Comparison of ENCODE assay signal across 14 cellular contexts in genomic region chr18:13530215-13530878, GRCh38.
DNase-seq lines count a peak whose midpoint lies in the region; ATAC-seq and TF ChIP-seq lines count a peak whose summit lies in the region.
"Had no signal": no experiment of that assay in that cellular context is flagged by ENCODE, and none has a peak within 500 bp of the region (broad histone marks: within the 10 kb centered on the region; RNA-seq: fewer than 3 reads in every experiment).

No MANE protein-coding gene starts in this region.

- H3K27me3 Mint-ChIP-seq in chondrocyte (ENCODE audit: low read depth) = no peaks in the 10 kb centered on the region
- no peaks in the 10 kb centered on the region for H3K27me3 Mint-ChIP-seq in activated naive CD4-positive, alpha-beta T cell treated with anti-CD3 and anti-CD28 coated beads, Interleukin-2, amount 10 ng/mL, durations not matched to agents 7 days and 5 days
- H3K27me3 Mint-ChIP-seq: activated CD4-positive, alpha-beta memory T cell treated with anti-CD3 and anti-CD28 coated beads for 36 hours; activated T-cell treated with anti-CD3 and anti-CD28 coated beads, Interleukin-2, amount 50 U/mL, for 24 hours; naive B cell had no signal

- ATAC-seq in thoracic aorta (ENCODE audit: insufficient number of reproducible peaks, low FRiP score, low read depth) = no peak
- no peak for ATAC-seq in HG02970 (IDR thresholded peaks at IDR 0.05; ENCODE audit: low FRiP score, unreplicated experiment)
- ATAC-seq in SK-N-SH treated with all-trans-retinoic acid at 6 μM for 48 hours = no peak; the same call in 2 of the 3 replicates
- ATAC-seq in GM21717 (IDR thresholded peaks at IDR 0.05; ENCODE audit: unreplicated experiment) = no peak

- H3K9me3 Mint-ChIP-seq in chondrocyte (ENCODE audit: low read depth) = no peaks in the 10 kb centered on the region
- no peaks in the 10 kb centered on the region for H3K9me3 Mint-ChIP-seq in activated naive CD4-positive, alpha-beta T cell treated with anti-CD3 and anti-CD28 coated beads, Interleukin-2, amount 10 ng/mL, durations not matched to agents 7 days and 5 days
- H3K9me3 Mint-ChIP-seq: activated CD4-positive, alpha-beta memory T cell treated with anti-CD3 and anti-CD28 coated beads for 36 hours; activated naive CD4-positive, alpha-beta T cell treated with anti-CD3 and anti-CD28 coated beads for 36 hours; activated T-cell treated with anti-CD3 and anti-CD28 coated beads, Interleukin-2, amount 50 U/mL, for 24 hours; naive B cell; T-helper 1 cell treated with Interleukin-12 subunit alpha and Interleukin-12 subunit beta and Interleukin-4 antibody, amounts not matched to agents 30 μg/mL and 1 μg/mL, for 36 hours had no signal

- H3K27me3 ChIP-seq in H7 (ENCODE audit: control insufficient read depth, insufficient read depth, low read length) = no peaks in the 10 kb centered on the region
- no peaks in the 10 kb centered on the region for H3K27me3 ChIP-seq in thoracic aorta (replicated peaks; ENCODE audit: insufficient read depth)

- no peaks in the 10 kb centered on the region for H3K36me3 ChIP-seq in H7 (replicated peaks; ENCODE audit: control insufficient read depth, insufficient read depth, low read length)
- H3K36me3 ChIP-seq in thoracic aorta = no peaks in the 10 kb centered on the region

- peaks cover 8 to 11% of the 10 kb centered on the region in 2 donors for H3K4me1 ChIP-seq in thoracic aorta (ENCODE audit: control insufficient read depth in 1 of 2, low read depth in 2 of 2)

- H3K36me3 Mint-ChIP-seq in chondrocyte (ENCODE audit: low read depth) = peaks cover 3% of the 10 kb centered on the region
- H3K36me3 Mint-ChIP-seq in activated naive CD4-positive, alpha-beta T cell treated with anti-CD3 and anti-CD28 coated beads, Interleukin-2, amount 10 ng/mL, durations not matched to agents 7 days and 5 days = peaks cover 5% of the 10 kb centered on the region
- H3K36me3 Mint-ChIP-seq: activated CD4-positive, alpha-beta memory T cell treated with anti-CD3 and anti-CD28 coated beads for 36 hours; naive B cell had no signal

- peaks cover 22% of the 10 kb centered on the region for H3K4me1 Mint-ChIP-seq in chondrocyte (ENCODE audit: low read depth)
- H3K4me1 Mint-ChIP-seq in activated naive CD4-positive, alpha-beta T cell treated with anti-CD3 and anti-CD28 coated beads, Interleukin-2, amount 10 ng/mL, durations not matched to agents 7 days and 5 days = peaks cover 16% of the 10 kb centered on the region

- no peaks in the 10 kb centered on the region for H3K9me3 ChIP-seq in thoracic aorta

- H3K4me3 ChIP-seq in H7 (ENCODE audit: insufficient read depth, low read depth, low read length) (no peak overlapping the region), thoracic aorta (peak overlapping the region; percentile 38)

- peak overlapping the region; percentile 49 to 62 for H3K27ac ChIP-seq in thoracic aorta

- H3K27ac Mint-ChIP-seq in chondrocyte (ENCODE audit: unreplicated experiment) = peak overlapping the region; percentile 66
- no peak overlapping the region for H3K27ac Mint-ChIP-seq in activated naive CD4-positive, alpha-beta T cell treated with anti-CD3 and anti-CD28 coated beads, Interleukin-2, amount 10 ng/mL, durations not matched to agents 7 days and 5 days
- H3K27ac Mint-ChIP-seq: activated CD4-positive, alpha-beta memory T cell treated with anti-CD3 and anti-CD28 coated beads for 36 hours; T-helper 1 cell treated with Interleukin-12 subunit alpha and Interleukin-12 subunit beta and Interleukin-4 antibody, amounts not matched to agents 30 μg/mL and 1 μg/mL, for 36 hours had no signal

- peak; percentile 43 for DNase-seq in H7
- DNase-seq in chondrocyte (ENCODE audit: low spot score) = no peak
- peak; percentile 35 for DNase-seq in mesenteric fat pad (ENCODE audit: low spot score)
- no peak for DNase-seq in thoracic aorta (ENCODE audit: low spot score)
- DNase-seq in activated naive CD4-positive, alpha-beta T cell treated with anti-CD3 and anti-CD28 coated beads, Interleukin-2, amount 10 ng/mL, durations not matched to agents 7 days and 5 days = no peak
- DNase-seq: activated T-cell treated with anti-CD3 and anti-CD28 coated beads, Interleukin-2, amount 50 U/mL, for 24 hours; naive B cell; stimulated activated CD8-positive, alpha-beta memory T cell treated with anti-CD3 and anti-CD28 coated beads, Interleukin-4, amount 100 ng/mL, for 48 hours had no signal

- no peak overlapping the region for H3K4me3 Mint-ChIP-seq in chondrocyte (ENCODE audit: unreplicated experiment)
- no peak overlapping the region for H3K4me3 Mint-ChIP-seq in activated naive CD4-positive, alpha-beta T cell treated with anti-CD3 and anti-CD28 coated beads, Interleukin-2, amount 10 ng/mL, durations not matched to agents 7 days and 5 days
- H3K4me3 Mint-ChIP-seq: activated CD4-positive, alpha-beta memory T cell treated with anti-CD3 and anti-CD28 coated beads for 36 hours; activated naive CD4-positive, alpha-beta T cell treated with anti-CD3 and anti-CD28 coated beads for 36 hours; activated T-cell treated with anti-CD3 and anti-CD28 coated beads, Interleukin-2, amount 50 U/mL, for 24 hours; T-helper 1 cell treated with Interleukin-12 subunit alpha and Interleukin-12 subunit beta and Interleukin-4 antibody, amounts not matched to agents 30 μg/mL and 1 μg/mL, for 36 hours had no signal

- CTCF ChIA-PET in activated naive CD4-positive, alpha-beta T cell treated with anti-CD3 and anti-CD28 coated beads, Interleukin-2, amount 10 ng/mL, durations not matched to agents 7 days and 5 days (lab: Charles Lee) = interaction anchor here (1.0 to 3.8 kb wide), 2 partner anchors 9 to 314 kb away, joined by 3 to 23 read pairs; no protein-coding TSS in a partner anchor

- no peak for TF ChIP-seq CTCF in chondrocyte (IDR thresholded peaks at IDR 0.05)
- no peak for TF ChIP-seq CTCF in thoracic aorta (IDR thresholded peaks at IDR 0.05)

TF ChIP-seq in SK-N-SH treated with all-trans-retinoic acid at 6 μM for 48 hours, 23 proteins besides CTCF, POLR2A, EP300 and RAD21:
- no peak for TF ChIP-seq ISL1 (CRISPR knock-in tag; IDR thresholded peaks at IDR 0.05)
- TF ChIP-seq, protein P1, sequence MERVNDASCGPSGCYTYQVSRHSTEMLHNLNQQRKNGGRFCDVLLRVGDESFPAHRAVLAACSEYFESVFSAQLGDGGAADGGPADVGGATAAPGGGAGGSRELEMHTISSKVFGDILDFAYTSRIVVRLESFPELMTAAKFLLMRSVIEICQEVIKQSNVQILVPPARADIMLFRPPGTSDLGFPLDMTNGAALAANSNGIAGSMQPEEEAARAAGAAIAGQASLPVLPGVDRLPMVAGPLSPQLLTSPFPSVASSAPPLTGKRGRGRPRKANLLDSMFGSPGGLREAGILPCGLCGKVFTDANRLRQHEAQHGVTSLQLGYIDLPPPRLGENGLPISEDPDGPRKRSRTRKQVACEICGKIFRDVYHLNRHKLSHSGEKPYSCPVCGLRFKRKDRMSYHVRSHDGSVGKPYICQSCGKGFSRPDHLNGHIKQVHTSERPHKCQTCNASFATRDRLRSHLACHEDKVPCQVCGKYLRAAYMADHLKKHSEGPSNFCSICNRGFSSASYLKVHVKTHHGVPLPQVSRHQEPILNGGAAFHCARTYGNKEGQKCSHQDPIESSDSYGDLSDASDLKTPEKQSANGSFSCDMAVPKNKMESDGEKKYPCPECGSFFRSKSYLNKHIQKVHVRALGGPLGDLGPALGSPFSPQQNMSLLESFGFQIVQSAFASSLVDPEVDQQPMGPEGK (CRISPR knock-in tag; IDR thresholded peaks at IDR 0.05; ENCODE audit: borderline replicate concordance) = no peak
- TF ChIP-seq CSDC2 (CRISPR knock-in tag; IDR thresholded peaks at IDR 0.05) = no peak
- TF ChIP-seq PPARA (CRISPR knock-in tag; IDR thresholded peaks at IDR 0.05; ENCODE audit: borderline replicate concordance) = no peak
- no peak for TF ChIP-seq RARB (CRISPR knock-in tag; IDR thresholded peaks at IDR 0.05)
- TF ChIP-seq TCF4 (CRISPR knock-in tag; IDR thresholded peaks at IDR 0.05; ENCODE audit: borderline replicate concordance) = no peak
- no peak for TF ChIP-seq TOX (CRISPR knock-in tag; IDR thresholded peaks at IDR 0.05; ENCODE audit: borderline replicate concordance)
- TF ChIP-seq POU6F1 (CRISPR knock-in tag; IDR thresholded peaks at IDR 0.05; ENCODE audit: borderline replicate concordance, low read depth) = no peak
- no peak for TF ChIP-seq BACH2 (CRISPR knock-in tag; IDR thresholded peaks at IDR 0.05; ENCODE audit: borderline replicate concordance)
- TF ChIP-seq, protein P2, sequence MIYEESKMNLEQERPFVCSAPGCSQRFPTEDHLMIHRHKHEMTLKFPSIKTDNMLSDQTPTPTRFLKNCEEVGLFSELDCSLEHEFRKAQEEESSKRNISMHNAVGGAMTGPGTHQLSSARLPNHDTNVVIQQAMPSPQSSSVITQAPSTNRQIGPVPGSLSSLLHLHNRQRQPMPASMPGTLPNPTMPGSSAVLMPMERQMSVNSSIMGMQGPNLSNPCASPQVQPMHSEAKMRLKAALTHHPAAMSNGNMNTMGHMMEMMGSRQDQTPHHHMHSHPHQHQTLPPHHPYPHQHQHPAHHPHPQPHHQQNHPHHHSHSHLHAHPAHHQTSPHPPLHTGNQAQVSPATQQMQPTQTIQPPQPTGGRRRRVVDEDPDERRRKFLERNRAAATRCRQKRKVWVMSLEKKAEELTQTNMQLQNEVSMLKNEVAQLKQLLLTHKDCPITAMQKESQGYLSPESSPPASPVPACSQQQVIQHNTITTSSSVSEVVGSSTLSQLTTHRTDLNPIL (CRISPR knock-in tag; IDR thresholded peaks at IDR 0.05; ENCODE audit: low read depth) = no peak
- no peak for TF ChIP-seq ZFP3 (CRISPR knock-in tag; IDR thresholded peaks at IDR 0.05)
- no peak for TF ChIP-seq ZNF565 (CRISPR knock-in tag; conservative IDR thresholded peaks at IDR 0.05; ENCODE audit: low read depth)
- no peak for TF ChIP-seq GLIS3 (CRISPR knock-in tag; IDR thresholded peaks at IDR 0.05)

Comparison
In these comparisons a context has a peak if more than half of its experiments do, and no peak if none do; other contexts are left out.
1. DNase-seq: peak in H7 (single experiment) and mesenteric fat pad (single experiment); none in chondrocyte (single experiment), thoracic aorta (single experiment) and activated naive CD4-positive, alpha-beta T cell treated with anti-CD3 and anti-CD28 coated beads, Interleukin-2, amount 10 ng/mL, durations not matched to agents 7 days and 5 days (single experiment).